ENCODE assay signal across 33 cellular contexts in the genomic region with DNA sequence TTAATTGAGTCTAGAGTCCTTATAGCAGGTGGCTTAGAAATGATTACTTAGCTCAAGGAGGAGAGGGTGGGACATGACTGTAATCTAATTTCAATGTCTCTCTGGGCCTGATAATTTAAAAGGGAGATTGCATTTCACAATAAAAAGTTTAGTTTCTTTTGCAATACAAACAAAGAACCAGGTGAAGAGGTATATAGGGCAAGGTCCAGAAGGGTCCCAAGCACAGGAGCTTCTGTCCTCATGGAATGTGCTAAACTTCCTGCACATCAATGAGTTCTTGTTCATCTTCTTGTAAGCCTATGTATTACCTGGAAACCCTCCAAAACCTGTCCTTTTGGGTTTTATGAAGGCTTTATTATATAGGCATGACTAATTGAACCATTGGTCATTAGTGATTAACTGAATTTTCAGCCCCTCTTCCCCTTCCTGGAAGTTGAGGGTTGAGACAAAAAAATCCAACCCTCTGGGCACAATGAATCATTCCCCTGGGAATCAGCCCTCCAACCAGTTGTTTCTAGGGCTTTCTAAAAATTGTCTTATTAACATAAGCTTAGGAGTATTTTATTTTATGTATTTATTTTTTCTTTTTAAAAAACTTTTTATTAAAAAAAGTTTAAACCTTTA. TPM values are rescaled to one million over a fixed set of nuclear protein-coding genes. Genes with fewer than 3 reads are reported as not detected.
DNase-seq lines count a peak whose midpoint lies in the region; ATAC-seq lines count a peak whose summit lies in the region.
"Had no signal": no experiment of that assay in that cellular context is flagged by ENCODE, and none has a peak within 500 bp of the region (broad histone marks: within the 10 kb centered on the region; RNA-seq: fewer than 3 reads in every experiment).

No MANE protein-coding gene starts in this region.

- H3K9ac ChIP-seq in BLaER1 = no peak overlapping the region

- H3K9me3 ChIP-seq in BLaER1 = no peaks in the 10 kb centered on the region
- H3K9me3 ChIP-seq: lower lobe of right lung, transverse colon had no signal

- DNase-seq in HT1080 (ENCODE audit: low read depth) (peak; percentile 85), SK-MEL-5 (ENCODE audit: low read depth, low spot score) (peak; percentile 73), foreskin melanocyte (peak; percentile 40), GM03348 (ENCODE audit: low spot score) (no peak), 8988T (no peak), globus pallidus (ENCODE audit: low spot score) (no peak)
- DNase-seq in stimulated activated naive CD8-positive, alpha-beta T cell treated with anti-CD3 and anti-CD28 coated beads, Interleukin-15, Interleukin-2, amounts not matched to agents 100 U/mL and 50 U/mL, for 24 hours = no peak
- DNase-seq: activated CD4-positive, alpha-beta T cell treated with anti-CD3 and anti-CD28 coated beads for 4 hours; activated effector memory CD4-positive, alpha-beta T cell treated with anti-CD3 and anti-CD28 coated beads, Interleukin-2, amount 50 U/mL, for 16 hours; activated naive CD8-positive, alpha-beta T cell treated with anti-CD3 and anti-CD28 coated beads, Interleukin-2, amount 10 ng/mL, durations not matched to agents 7 days and 5 days; AML-193; CD8-positive, alpha-beta T cell; central memory CD4-positive, alpha-beta T cell; DMS79 treated with DMSO at 0.1 percent for 48 hours; islet precursor cell; lower lobe of right lung; NCI-H1048; NCI-H1694 treated with DMSO at 0.1 percent for 48 hours; NCI-H2171; NCI-H510A treated with DMSO at 0.1 percent for 48 hours; nephron progenitor cell; stimulated activated CD4-positive, alpha-beta T cell treated with anti-CD3 and anti-CD28 coated beads, Interleukin-1b, Interleukin-23, amount 100 ng/mL, for 48 hours; T-helper 17 cell; transverse colon had no signal

- H3K27me3 ChIP-seq in BLaER1 = no peaks in the 10 kb centered on the region
- H3K27me3 ChIP-seq: transverse colon had no signal

- in situ Hi-C loops in SK-MEL-5 (cut with HindIII; ENCODE audit: low pct_unique_long_range_greater_than_20kb, low sequenced_read_pairs) = no loop called here

- H4K20me1 ChIP-seq in BLaER1 = no peaks in the 10 kb centered on the region

- peak overlapping the region; percentile 69; the same call in 1 of the 2 replicates for H3K4me2 ChIP-seq in BLaER1
- H3K4me2 ChIP-seq: smooth muscle cell had no signal

- H3K4me3 ChIP-seq in BLaER1 = no peak overlapping the region
- H3K4me3 ChIP-seq: GM12878, lower lobe of right lung, SK-N-MC, smooth muscle cell, transverse colon had no signal

- no peak overlapping the region for H3K27ac ChIP-seq in BLaER1
- H3K27ac ChIP-seq: HL-60, lower lobe of right lung, SK-N-MC, transverse colon had no signal

- ATAC-seq in stimulated activated naive CD8-positive, alpha-beta T cell treated with anti-CD3 and anti-CD28 coated beads, Interleukin-15, Interleukin-2, amounts not matched to agents 100 U/mL and 50 U/mL, for 24 hours = no peak
- ATAC-seq: CD8-positive, alpha-beta T cell; GM12878; lower lobe of right lung; T-helper 17 cell had no signal

- no peaks in the 10 kb centered on the region for H3K36me3 ChIP-seq in BLaER1
- H3K36me3 ChIP-seq: lower lobe of right lung, transverse colon had no signal

- H3K4me1 ChIP-seq in BLaER1 = peaks cover 51% of the 10 kb centered on the region
- H3K4me1 ChIP-seq: lower lobe of right lung had no signal

RNA-seq across cellular contexts. Expression of a gene that starts 37.6 kb away (rescaled TPM):
- total RNA-seq in HT1080 (2014; rRNA removed; shearing (Covaris generic)) = not detected in 2 replicates
- polyA plus RNA-seq in HT1080 (2015; cell fraction: cytosol; rRNA removed) = not detected in 2 replicates
- not detected in 2 replicates for polyA plus RNA-seq in HT1080 (2015; cell fraction: nucleus; rRNA removed)
- total RNA-seq in SK-MEL-5 (2014; rRNA removed; shearing (Covaris generic)) = not detected in 2 replicates
- polyA plus RNA-seq in SK-MEL-5 (2015; cell fraction: cytosol; rRNA removed) = not detected in 2 replicates
- not detected in 2 replicates for polyA plus RNA-seq in SK-MEL-5 (2015; cell fraction: nucleus; rRNA removed)
- total RNA-seq: activated naive CD8-positive, alpha-beta T cell treated with anti-CD3 and anti-CD28 coated beads, Interleukin-2, amount 10 ng/mL, durations not matched to agents 7 days and 5 days; astrocyte; CD8-positive, alpha-beta T cell; fibroblast of lung; GM12878; LHCN-M2; osteocyte; smooth muscle cell had no signal
- polyA plus RNA-seq: fibroblast of lung, GM12878, smooth muscle cell had no signal

RNA-seq across cellular contexts. Expression of a gene that starts 56.8 kb away (rescaled TPM):
- not detected in 2 replicates for total RNA-seq in HT1080 (2014; rRNA removed; shearing (Covaris generic))
- not detected in 2 replicates for polyA plus RNA-seq in HT1080 (2015; cell fraction: cytosol; rRNA removed)
- polyA plus RNA-seq in HT1080 (2015; cell fraction: nucleus; rRNA removed) = 0.17 TPM in 1 of 2 replicates, not detected in the other
- total RNA-seq in SK-MEL-5 (2014; rRNA removed; shearing (Covaris generic)) = 0.53 TPM in 1 of 2 replicates, not detected in the other
- not detected in 2 replicates for polyA plus RNA-seq in SK-MEL-5 (2015; cell fraction: cytosol; rRNA removed)
- polyA plus RNA-seq in SK-MEL-5 (2015; cell fraction: nucleus; rRNA removed) = not detected in 2 replicates
- total RNA-seq: astrocyte; CD8-positive, alpha-beta T cell; fibroblast of lung; LHCN-M2; osteocyte; smooth muscle cell had no signal
- polyA plus RNA-seq: fibroblast of lung, smooth muscle cell had no signal

Comparison
In these comparisons a context has a peak if more than half of its experiments do, and no peak if none do; other contexts are left out.
1. DNase-seq: peak in HT1080 (single experiment), SK-MEL-5 (single experiment) and foreskin melanocyte (single experiment); none in GM03348 (single experiment), stimulated activated naive CD8-positive, alpha-beta T cell treated with anti-CD3 and anti-CD28 coated beads, Interleukin-15, Interleukin-2, amounts not matched to agents 100 U/mL and 50 U/mL, for 24 hours (single experiment), 8988T (single experiment) and globus pallidus (single experiment).